Comparison of ENCODE assay signal across 19 cellular contexts in genomic region chr2:121087117-121087516, GRCh38.
DNase-seq lines count a peak whose midpoint lies in the region; ATAC-seq, FAIRE-seq and TF ChIP-seq lines count a peak whose summit lies in the region.
"Had no signal": no experiment of that assay in that cellular context is flagged by ENCODE, and none has a peak within 500 bp of the region (broad histone marks: within the 10 kb centered on the region; RNA-seq: fewer than 3 reads in every experiment).

No MANE protein-coding gene starts in this region.

- WGBS in HepG2 (ENCODE audit: low lambda C conversion rate), result 8% methylated on average over 7 of the region's 7 CpGs
- 64% methylated on average over 4 of the region's 7 CpGs for WGBS in right lobe of liver (ENCODE audit: insufficient coverage, low coverage, low lambda C conversion rate, missing lambda C conversion rate)

- H3K9ac ChIP-seq in HepG2 (ENCODE audit: insufficient read depth, low read depth, low read length), result no peak overlapping the region
- H3K9ac ChIP-seq: BLaER1 treated with 17β-estradiol and CSF1 and Interleukin-3, amounts not matched to agents 10 nM and 100 nM had no signal

- H3K4me3 ChIP-seq in HepG2 (replicated peaks in 1 of 3; ENCODE audit: insufficient read depth in 1 of 3, low read depth in 2 of 3, low read length in 3 of 3) (no peak overlapping the region), right lobe of liver (no peak overlapping the region), lower lobe of right lung (no peak overlapping the region)
- H3K4me3 ChIP-seq: BLaER1 treated with 17β-estradiol and CSF1 and Interleukin-3, amounts not matched to agents 10 nM and 100 nM; GM12878 had no signal

- H3K27ac Mint-ChIP-seq in activated T-helper 17 cell treated with anti-CD3 and anti-CD28 coated beads, Interleukin-2, amount 50 U/mL, for 72 hours, result no peak overlapping the region
- H3K27ac Mint-ChIP-seq: CD4-positive, CD25-positive, alpha-beta regulatory T cell had no signal

- POLR2A ChIA-PET in HepG2 (lab: Yijun Ruan, JAX), result no interaction called here

- no peak for TF ChIP-seq EP300 in HepG2 (IDR thresholded peaks at IDR 0.05; ENCODE audit: low read depth in 2 of 2, low read length in 2 of 2)
- no peak for TF ChIP-seq EP300 in HepG2 (CRISPR knock-in tag; IDR thresholded peaks at IDR 0.05; ENCODE audit: borderline replicate concordance)

- FAIRE-seq in HepG2 (lab: Jason Lieb, UNC), result no peak
- FAIRE-seq: GM12878 had no signal

- H3K9me3 ChIP-seq in HepG2 (ENCODE audit: low read length) (no peaks in the 10 kb centered on the region; the same call in 1 of the 2 replicates), right lobe of liver (no peaks in the 10 kb centered on the region), lower lobe of right lung (no peaks in the 10 kb centered on the region)

- no peaks in the 10 kb centered on the region for H3K36me3 ChIP-seq in HepG2 (replicated peaks in 1 of 2; ENCODE audit: control insufficient read depth in 1 of 2, insufficient read depth in 2 of 2, low read length in 2 of 2)
- H3K36me3 ChIP-seq in right lobe of liver, result no peaks in the 10 kb centered on the region
- H3K36me3 ChIP-seq in lower lobe of right lung, result no peaks in the 10 kb centered on the region
- H3K36me3 ChIP-seq: BLaER1 treated with 17β-estradiol and CSF1 and Interleukin-3, amounts not matched to agents 10 nM and 100 nM had no signal

- in situ Hi-C loops in HepG2 (cut with HindIII; ENCODE audit: extremely low pct_ligation_motif_present, low pct_unique_long_range_greater_than_20kb), result no loop called here

- peaks cover 13% of the 10 kb centered on the region for H3K27me3 Mint-ChIP-seq in activated T-helper 17 cell treated with anti-CD3 and anti-CD28 coated beads, Interleukin-2, amount 50 U/mL, for 72 hours

- H3K4me2 ChIP-seq in HepG2 (ENCODE audit: low read depth, low read length), result no peak overlapping the region
- H3K4me2 ChIP-seq: BLaER1 treated with 17β-estradiol and CSF1 and Interleukin-3, amounts not matched to agents 10 nM and 100 nM had no signal

- no peaks in the 10 kb centered on the region for H4K20me1 ChIP-seq in HepG2 (ENCODE audit: insufficient read depth, low read length)
- H4K20me1 ChIP-seq: BLaER1 treated with 17β-estradiol and CSF1 and Interleukin-3, amounts not matched to agents 10 nM and 100 nM had no signal

- H3K9me3 Mint-ChIP-seq in activated T-helper 17 cell treated with anti-CD3 and anti-CD28 coated beads, Interleukin-2, amount 50 U/mL, for 72 hours, result no peaks in the 10 kb centered on the region
- H3K9me3 Mint-ChIP-seq: CD4-positive, CD25-positive, alpha-beta regulatory T cell had no signal

- H3K36me3 Mint-ChIP-seq in activated T-helper 17 cell treated with anti-CD3 and anti-CD28 coated beads, Interleukin-2, amount 50 U/mL, for 72 hours (ENCODE audit: low read depth), result no peaks in the 10 kb centered on the region
- H3K36me3 Mint-ChIP-seq: CD4-positive, CD25-positive, alpha-beta regulatory T cell; CD8-positive, alpha-beta memory T cell had no signal

- H3K4me1 Mint-ChIP-seq in activated T-helper 17 cell treated with anti-CD3 and anti-CD28 coated beads, Interleukin-2, amount 50 U/mL, for 72 hours, result no peaks in the 10 kb centered on the region
- H3K4me1 Mint-ChIP-seq: CD4-positive, CD25-positive, alpha-beta regulatory T cell; CD8-positive, alpha-beta memory T cell had no signal

- no peak overlapping the region for H3K27ac ChIP-seq in HepG2 (ENCODE audit: extremely low read length, insufficient read depth, low read length)
- no peak overlapping the region for H3K27ac ChIP-seq in right lobe of liver
- H3K27ac ChIP-seq in lower lobe of right lung, result no peak overlapping the region
- H3K27ac ChIP-seq: BLaER1 treated with 17β-estradiol and CSF1 and Interleukin-3, amounts not matched to agents 10 nM and 100 nM had no signal

- no peak for TF ChIP-seq CTCF in HepG2 (CRISPR knock-in tag; IDR thresholded peaks at IDR 0.05)
- TF ChIP-seq CTCF in right lobe of liver (IDR thresholded peaks at IDR 0.05), result no peak
- TF ChIP-seq CTCF in lower lobe of right lung (IDR thresholded peaks at IDR 0.05), result no peak

- H3K4me1 ChIP-seq in HepG2 (ENCODE audit: insufficient read depth, low read length), result no peaks in the 10 kb centered on the region
- no peaks in the 10 kb centered on the region for H3K4me1 ChIP-seq in right lobe of liver
- H3K4me1 ChIP-seq in lower lobe of right lung, result no peaks in the 10 kb centered on the region

- no TSS peak for BruUV-seq in HepG2 (replicated peaks; lab: Mats Ljungman, UMichigan)

- no peak for TF ChIP-seq RAD21 in HepG2 (CRISPR knock-in tag; IDR thresholded peaks at IDR 0.05)

- H3K27me3 ChIP-seq in HepG2 (ENCODE audit: control insufficient read depth in 1 of 2, insufficient read depth in 2 of 2, low read length in 2 of 2) (peaks cover 7 to 49% of the 10 kb centered on the region in 2 experiments; a peak in 3 of 5 replicates), right lobe of liver (no peaks in the 10 kb centered on the region), lower lobe of right lung (ENCODE audit: low read depth) (peaks cover 9% of the 10 kb centered on the region)
- H3K27me3 ChIP-seq: BLaER1 treated with 17β-estradiol and CSF1 and Interleukin-3, amounts not matched to agents 10 nM and 100 nM had no signal

- CTCF ChIA-PET in HepG2 (lab: Yijun Ruan, JAX; ENCODE audit: low intra/inter-chr PET ratio, low total read pairs), result no interaction called here

- ATAC-seq in HepG2 (no peak), right lobe of liver (no peak), lower lobe of right lung (no peak)
- no peak for ATAC-seq in activated T-helper 17 cell treated with anti-CD3 and anti-CD28 coated beads, Interleukin-2, amount 50 U/mL, for 72 hours (replicated peaks)
- ATAC-seq: GM12878, HCT116 had no signal

- H3K4me3 Mint-ChIP-seq in activated T-helper 17 cell treated with anti-CD3 and anti-CD28 coated beads, Interleukin-2, amount 50 U/mL, for 72 hours, result no peak overlapping the region
- H3K4me3 Mint-ChIP-seq: CD4-positive, CD25-positive, alpha-beta regulatory T cell; CD8-positive, alpha-beta memory T cell had no signal

- H2AFZ ChIP-seq in HepG2 (ENCODE audit: low read length), result no peak overlapping the region

- DNase-seq in HepG2 (ENCODE audit: low spot score), result no peak
- no peak for DNase-seq in right lobe of liver
- peak; percentile 30 for DNase-seq in lower lobe of right lung
- DNase-seq in posterior vena cava (ENCODE audit: low spot score), result peak; percentile 62
- DNase-seq in erythroblast (lab: John Stamatoyannopoulos, UW), result no peak
- DNase-seq in globus pallidus (ENCODE audit: low spot score), result no peak
- DNase-seq: 8988T; CD4-positive, CD25-positive, alpha-beta regulatory T cell; CD8-positive, alpha-beta memory T cell; COR-L47; DMS 273 treated with DMSO at 0.1 percent for 48 hours; DMS53; DND-41; EL; GOT3 had no signal

- intact Hi-C loops in HepG2 (cut with micrococcal nuclease; ENCODE audit: unreplicated experiment) (no loop called here), right lobe of liver (cut with DNase I) (no loop called here), lower lobe of right lung (cut with DNase I) (no loop called here), posterior vena cava (cut with DNase I) (no loop called here)

- TF ChIP-seq POLR2A in HepG2 (IDR thresholded peaks at IDR 0.05; ENCODE audit: insufficient read depth in 1 of 2, low read depth in 2 of 2, low read length in 2 of 2) (no peak), right lobe of liver (IDR thresholded peaks at IDR 0.05) (no peak), erythroblast (IDR thresholded peaks at IDR 0.05; ENCODE audit: low read length) (no peak)

- no peaks in the 10 kb centered on the region for H3K79me2 ChIP-seq in HepG2 (ENCODE audit: insufficient read depth, low read length)

TF ChIP-seq in HepG2, 621 proteins besides CTCF, POLR2A, EP300 and RAD21:
- TF ChIP-seq MNT (IDR thresholded peaks at IDR 0.05) (peak; percentile 97), HDAC1 (CRISPR knock-in tag; IDR thresholded peaks at IDR 0.05) (no peak), SCMH1 (CRISPR knock-in tag; IDR thresholded peaks at IDR 0.05; ENCODE audit: borderline replicate concordance) (no peak)

Comparison
In these comparisons a context has a peak if more than half of its experiments do, and no peak if none do; other contexts are left out.
1. DNase-seq: peak in lower lobe of right lung (single experiment) and posterior vena cava (single experiment); none in HepG2 (single experiment), right lobe of liver (0 of 3), erythroblast (0 of 2) and globus pallidus (single experiment).